In genomic region chrX:52353838-52354237, GRCh38 we compare ENCODE assay signal across 22 cellular contexts. TPM values are rescaled to one million over a fixed set of nuclear protein-coding genes. Genes with fewer than 3 reads are reported as not detected.
"Had no signal": no experiment of that assay in that cellular context is flagged by ENCODE, and none has a peak within 500 bp of the region (broad histone marks: within the 10 kb centered on the region; RNA-seq: fewer than 3 reads in every experiment).

No MANE protein-coding gene starts in this region.

- H3K27me3 Mint-ChIP-seq: activated CD4-positive, alpha-beta memory T cell treated with anti-CD3 and anti-CD28 coated beads for 36 hours; T-helper 17 cell had no signal

- H3K27me3 ChIP-seq: body of pancreas, ovary, upper lobe of left lung had no signal

- H3K4me3 Mint-ChIP-seq: activated CD4-positive, alpha-beta memory T cell treated with anti-CD3 and anti-CD28 coated beads for 36 hours; activated naive CD8-positive, alpha-beta T cell; naive thymus-derived CD4-positive, alpha-beta T cell; stimulated activated effector memory CD8-positive, alpha-beta T cell treated with anti-CD3 and anti-CD28 coated beads, Interleukin-12 subunit alpha, Interleukin-12 subunit beta, amount 100 ng/mL, for 72 hours; T-helper 17 cell had no signal

- H3K4me1 Mint-ChIP-seq: naive thymus-derived CD4-positive, alpha-beta T cell; stimulated activated effector memory CD8-positive, alpha-beta T cell treated with anti-CD3 and anti-CD28 coated beads, Interleukin-12 subunit alpha, Interleukin-12 subunit beta, amount 100 ng/mL, for 72 hours; T-helper 17 cell had no signal

- H3K9me3 ChIP-seq: body of pancreas, ovary, upper lobe of left lung had no signal

- H3K27ac ChIP-seq: body of pancreas, ovary, stomach, upper lobe of left lung, VCaP had no signal

- H3K4me1 ChIP-seq: body of pancreas, stomach, upper lobe of left lung had no signal

- H3K36me3 ChIP-seq: ovary, stomach, upper lobe of left lung had no signal

- H3K9me3 Mint-ChIP-seq: activated CD4-positive, alpha-beta memory T cell treated with anti-CD3 and anti-CD28 coated beads for 36 hours; naive thymus-derived CD4-positive, alpha-beta T cell; stimulated activated effector memory CD8-positive, alpha-beta T cell treated with anti-CD3 and anti-CD28 coated beads, Interleukin-12 subunit alpha, Interleukin-12 subunit beta, amount 100 ng/mL, for 72 hours had no signal

- H3K36me3 Mint-ChIP-seq: activated CD4-positive, alpha-beta memory T cell treated with anti-CD3 and anti-CD28 coated beads for 36 hours; activated naive CD8-positive, alpha-beta T cell; naive thymus-derived CD4-positive, alpha-beta T cell; stimulated activated effector memory CD8-positive, alpha-beta T cell treated with anti-CD3 and anti-CD28 coated beads, Interleukin-12 subunit alpha, Interleukin-12 subunit beta, amount 100 ng/mL, for 72 hours had no signal

- H3K27ac Mint-ChIP-seq: activated CD4-positive, alpha-beta memory T cell treated with anti-CD3 and anti-CD28 coated beads for 36 hours; activated naive CD8-positive, alpha-beta T cell; naive thymus-derived CD4-positive, alpha-beta T cell; stimulated activated effector memory CD8-positive, alpha-beta T cell treated with anti-CD3 and anti-CD28 coated beads, Interleukin-12 subunit alpha, Interleukin-12 subunit beta, amount 100 ng/mL, for 72 hours; T-helper 17 cell had no signal

- H3K4me3 ChIP-seq: body of pancreas, ovary, stomach, upper lobe of left lung had no signal

- ATAC-seq: body of pancreas; left ventricle myocardium superior; naive thymus-derived CD4-positive, alpha-beta T cell; sciatic nerve; stimulated activated effector memory CD8-positive, alpha-beta T cell treated with anti-CD3 and anti-CD28 coated beads, Interleukin-12 subunit alpha, Interleukin-12 subunit beta, amount 100 ng/mL, for 72 hours; T-helper 17 cell had no signal

- DNase-seq: activated CD4-positive, alpha-beta memory T cell treated with anti-CD3 and anti-CD28 coated beads for 36 hours; activated T-cell treated with anti-CD3 and anti-CD28 coated beads for 4 hours; body of pancreas; caudate nucleus; foreskin melanocyte; glutamatergic neuron; hypothalamus; left ventricle myocardium superior; naive thymus-derived CD4-positive, alpha-beta T cell; ovary; stimulated activated CD4-positive, alpha-beta T cell treated with anti-CD3 and anti-CD28 coated beads, Interleukin-4, amount 100 ng/mL, for 24 hours; stomach; T-helper 17 cell; upper lobe of left lung had no signal

RNA-seq across cellular contexts. Expression of gene XAGE2, which starts 15.0 kb away (rescaled TPM):
- total RNA-seq: activated CD4-positive, alpha-beta memory T cell treated with anti-CD3 and anti-CD28 coated beads for 36 hours; body of pancreas; epithelial cell of proximal tubule; kidney epithelial cell; left ventricle myocardium superior; mucosa of gallbladder; naive thymus-derived CD4-positive, alpha-beta T cell; ovary; stomach; T-helper 17 cell; temporal lobe had no signal
- polyA plus RNA-seq: naive thymus-derived CD4-positive, alpha-beta T cell; ovary; stomach had no signal
